10 cellular contexts compared by ENCODE assay signal in genomic region chr18:62596145-62597005, GRCh38.
DNase-seq lines count a peak whose midpoint lies in the region; ATAC-seq and TF ChIP-seq lines count a peak whose summit lies in the region.
"Had no signal": no experiment of that assay in that cellular context is flagged by ENCODE, and none has a peak within 500 bp of the region (broad histone marks: within the 10 kb centered on the region; RNA-seq: fewer than 3 reads in every experiment).

No MANE protein-coding gene starts in this region.

- no peaks in the 10 kb centered on the region for H3K4me1 ChIP-seq in prostate gland (replicated peaks)

- H3K36me3 Mint-ChIP-seq in activated CD4-positive, alpha-beta memory T cell treated with anti-CD3 and anti-CD28 coated beads for 36 hours: no peaks in the 10 kb centered on the region

- peak overlapping the region; percentile 24 for H3K4me3 Mint-ChIP-seq in activated CD4-positive, alpha-beta memory T cell treated with anti-CD3 and anti-CD28 coated beads for 36 hours

- in situ Hi-C loops in GM13976 (cut with MboI; ENCODE audit: low sequenced_read_pairs, unreplicated experiment): loop anchor here (25.0 kb wide), 1 partner anchor 391 kb away; no protein-coding TSS in a partner anchor

- peaks cover 41% of the 10 kb centered on the region for H3K27me3 Mint-ChIP-seq in activated CD4-positive, alpha-beta memory T cell treated with anti-CD3 and anti-CD28 coated beads for 36 hours

- intact Hi-C loops in activated CD4-positive, alpha-beta memory T cell treated with anti-CD3 and anti-CD28 coated beads for 36 hours (cut with micrococcal nuclease): no loop called here
- intact Hi-C loops in left ventricle myocardium superior (cut with micrococcal nuclease) (no loop called here), sciatic nerve (cut with DNase I) (no loop called here), prostate gland (cut with DNase I) (no loop called here)

- H3K27ac Mint-ChIP-seq in activated CD4-positive, alpha-beta memory T cell treated with anti-CD3 and anti-CD28 coated beads for 36 hours: no peak overlapping the region

- TF ChIP-seq CTCF in GM13976 (IDR thresholded peaks at IDR 0.05; ENCODE audit: borderline replicate concordance, control extremely low read depth, extremely low read depth, insufficient read depth, missing control alignments): no peak
- TF ChIP-seq CTCF in prostate gland (IDR thresholded peaks at IDR 0.05): no peak

- no peaks in the 10 kb centered on the region for H3K36me3 ChIP-seq in prostate gland
- H3K36me3 ChIP-seq: ovary had no signal

- H3K4me1 Mint-ChIP-seq in activated CD4-positive, alpha-beta memory T cell treated with anti-CD3 and anti-CD28 coated beads for 36 hours (ENCODE audit: low read depth): peaks cover 7% of the 10 kb centered on the region

- POLR2A ChIA-PET in activated CD4-positive, alpha-beta memory T cell treated with anti-CD3 and anti-CD28 coated beads for 36 hours (lab: Charles Lee): no interaction called here

- no peak for TF ChIP-seq POLR2A in prostate gland (IDR thresholded peaks at IDR 0.05)

- H3K9me3 Mint-ChIP-seq in activated CD4-positive, alpha-beta memory T cell treated with anti-CD3 and anti-CD28 coated beads for 36 hours: no peaks in the 10 kb centered on the region

- ATAC-seq in left ventricle myocardium superior (peak; percentile 76), sciatic nerve (peak; percentile 38), HG03354 (IDR thresholded peaks at IDR 0.05; ENCODE audit: poor library complexity, severe bottlenecking, unreplicated experiment) (no peak), GM18511 (IDR thresholded peaks at IDR 0.05; ENCODE audit: unreplicated experiment) (no peak)

- CTCF ChIA-PET in activated CD4-positive, alpha-beta memory T cell treated with anti-CD3 and anti-CD28 coated beads for 36 hours (lab: Charles Lee): interaction anchor here (0.8 to 1.6 kb wide), 3 partner anchors 42 to 386 kb away, joined by 3 read pairs; no protein-coding TSS in a partner anchor

- H3K9me3 ChIP-seq in prostate gland: no peaks in the 10 kb centered on the region
- H3K9me3 ChIP-seq: ovary had no signal

- DNase-seq in GM13976 (ENCODE audit: low spot score) (peak; percentile 57), left ventricle myocardium superior (peak; percentile 52), sciatic nerve (ENCODE audit: low spot score) (no peak), DMS114 treated with DMSO at 0.1 percent for 48 hours (lab: John Stamatoyannopoulos, UW; ENCODE audit: unreplicated experiment) (no peak), prostate gland (ENCODE audit: low spot score) (no peak)
- DNase-seq in activated CD4-positive, alpha-beta memory T cell treated with anti-CD3 and anti-CD28 coated beads for 36 hours: no peak
- DNase-seq: NCI-H446 treated with DMSO at 0.1 percent for 48 hours, ovary had no signal

- no peak overlapping the region for H3K27ac ChIP-seq in prostate gland
- H3K27ac ChIP-seq: ovary had no signal

- H3K27me3 ChIP-seq in prostate gland (replicated peaks; ENCODE audit: insufficient read depth): peaks cover 3% of the 10 kb centered on the region
- H3K27me3 ChIP-seq: ovary had no signal

- no peak overlapping the region for H3K4me3 ChIP-seq in prostate gland
- H3K4me3 ChIP-seq: ovary had no signal

- WGBS in prostate gland: 9% methylated on average over 79 of the region's 90 CpGs

Comparison
In these comparisons a context has a peak if more than half of its experiments do, and no peak if none do; other contexts are left out.
1. DNase-seq: peak in GM13976 (single experiment) and left ventricle myocardium superior (single experiment); none in activated CD4-positive, alpha-beta memory T cell treated with anti-CD3 and anti-CD28 coated beads for 36 hours (single experiment), sciatic nerve (single experiment), DMS114 treated with DMSO at 0.1 percent for 48 hours (single experiment) and prostate gland (single experiment).
2. ATAC-seq: peak in left ventricle myocardium superior (single experiment) and sciatic nerve (single experiment); none in HG03354 (single experiment) and GM18511 (single experiment).